8 cellular contexts compared by ENCODE assay signal in the genomic region with DNA sequence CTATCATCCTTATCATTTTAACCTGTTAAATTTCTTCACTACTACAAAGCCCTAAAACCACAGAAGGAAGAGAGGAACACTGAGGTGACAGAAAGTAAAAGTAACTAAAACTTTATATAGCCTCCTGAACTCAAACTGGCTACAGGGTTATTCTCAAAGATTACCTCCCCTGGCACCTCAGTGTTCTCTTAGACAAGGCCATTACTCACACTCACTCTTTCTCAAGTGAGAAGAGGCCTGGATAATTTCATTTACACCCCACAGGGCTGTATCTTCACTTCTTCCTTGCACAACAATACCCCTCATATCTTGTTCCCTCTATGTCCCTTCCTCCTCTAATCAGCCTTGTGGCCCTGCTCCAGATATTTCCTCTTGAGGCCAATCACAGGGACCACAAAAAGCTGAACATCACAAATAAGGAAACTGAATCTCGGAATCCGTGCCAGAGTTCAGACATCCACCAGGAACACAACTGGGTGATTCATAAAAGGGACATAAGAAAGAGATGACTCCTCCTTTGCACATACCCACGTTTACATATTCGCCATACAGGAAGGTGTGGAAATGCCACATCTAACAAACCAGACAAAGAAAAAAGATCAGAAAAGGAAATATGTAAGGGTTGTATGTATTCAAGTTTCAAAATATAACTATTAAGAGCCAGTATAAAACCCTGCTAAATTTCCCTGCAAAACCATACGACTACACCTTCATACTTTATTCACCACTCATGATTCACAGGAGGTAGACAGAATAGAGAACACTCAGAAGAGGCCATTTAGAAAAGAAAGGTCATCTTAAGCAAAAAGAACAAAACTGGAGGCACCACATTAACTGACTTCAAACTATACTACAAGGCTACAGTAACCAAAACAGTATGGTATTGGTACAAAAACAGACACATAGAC. TPM values are rescaled to one million over a fixed set of nuclear protein-coding genes. Genes with fewer than 3 reads are reported as not detected.
DNase-seq lines count a peak whose midpoint lies in the region; ATAC-seq, FAIRE-seq and TF ChIP-seq lines count a peak whose summit lies in the region.

No MANE protein-coding gene starts in this region.

- TF ChIP-seq CTCF in fibroblast of mammary gland (conservative IDR thresholded peaks at IDR 0.05; ENCODE audit: control insufficient read depth, insufficient read depth, low read depth, low read length): no peak

- no peak overlapping the region for H3K4me3 Mint-ChIP-seq in activated CD4-positive, alpha-beta T cell treated with anti-CD3 and anti-CD28 coated beads, Interleukin-2, amount 10 ng/mL, durations not matched to agents 7 days and 5 days

- H3K27me3 Mint-ChIP-seq in activated CD4-positive, alpha-beta T cell treated with anti-CD3 and anti-CD28 coated beads, Interleukin-2, amount 10 ng/mL, durations not matched to agents 7 days and 5 days: no peaks in the 10 kb centered on the region

- POLR2A ChIA-PET in activated CD4-positive, alpha-beta T cell treated with anti-CD3 and anti-CD28 coated beads, Interleukin-2, amount 10 ng/mL, durations not matched to agents 7 days and 5 days (lab: Charles Lee): no interaction called here

- CTCF ChIA-PET in activated CD4-positive, alpha-beta T cell treated with anti-CD3 and anti-CD28 coated beads, Interleukin-2, amount 10 ng/mL, durations not matched to agents 7 days and 5 days (lab: Charles Lee): interaction anchor here (2.2 to 8.7 kb wide), 2 partner anchors 16 to 78 kb away, joined by 7 to 52 read pairs; a partner anchor contains a TSS

- H3K36me3 Mint-ChIP-seq in activated CD4-positive, alpha-beta T cell treated with anti-CD3 and anti-CD28 coated beads, Interleukin-2, amount 10 ng/mL, durations not matched to agents 7 days and 5 days (ENCODE audit: low read depth): peaks cover 18% of the 10 kb centered on the region

- H3K4me3 ChIP-seq in fibroblast of mammary gland (ENCODE audit: control insufficient read depth, low read depth, low read length): no peak overlapping the region

- no peak for DNase-seq in activated CD4-positive, CD25-positive, alpha-beta regulatory T cell treated with anti-CD3 and anti-CD28 coated beads, Interleukin-2, amount 50 U/mL, for 72 hours
- DNase-seq in activated CD4-positive, alpha-beta T cell treated with anti-CD3 and anti-CD28 coated beads, Interleukin-2, amount 10 ng/mL, durations not matched to agents 7 days and 5 days: peak; percentile 45
- peak; percentile 83 for DNase-seq in fibroblast of mammary gland (ENCODE audit: low read depth)
- peak in 4 of 6 experiments; percentile 12 to 80 (median 75) for DNase-seq in stimulated activated naive CD4-positive, alpha-beta T cell (lab: John Stamatoyannopoulos, UW)
- no peak for DNase-seq in urothelium cell line (ENCODE audit: low spot score)
- DNase-seq in hepatic stellate cell (ENCODE audit: low spot score): no peak
- DNase-seq in NOMO-1 treated with DMSO at 0.1 percent for 48 hours (lab: John Stamatoyannopoulos, UW; ENCODE audit: unreplicated experiment): no peak

- H3K9me3 Mint-ChIP-seq in activated CD4-positive, alpha-beta T cell treated with anti-CD3 and anti-CD28 coated beads, Interleukin-2, amount 10 ng/mL, durations not matched to agents 7 days and 5 days: peaks cover 7% of the 10 kb centered on the region

- peak; percentile 72 to 76 for ATAC-seq in activated CD4-positive, CD25-positive, alpha-beta regulatory T cell treated with anti-CD3 and anti-CD28 coated beads, Interleukin-2, amount 50 U/mL, for 24 hours

- H3K4me1 Mint-ChIP-seq in activated CD4-positive, alpha-beta T cell treated with anti-CD3 and anti-CD28 coated beads, Interleukin-2, amount 10 ng/mL, durations not matched to agents 7 days and 5 days: peaks cover 21% of the 10 kb centered on the region

- no peak for FAIRE-seq in urothelium cell line (lab: Jason Lieb, UNC)

- H3K27ac Mint-ChIP-seq in activated CD4-positive, alpha-beta T cell treated with anti-CD3 and anti-CD28 coated beads, Interleukin-2, amount 10 ng/mL, durations not matched to agents 7 days and 5 days: no peak overlapping the region

RNA-seq across cellular contexts. Expression of a gene that starts 1.7 kb away (rescaled TPM):
- 10 to 100 TPM; 24.1 to 27.1 TPM for total RNA-seq in activated CD4-positive, alpha-beta T cell treated with anti-CD3 and anti-CD28 coated beads, Interleukin-2, amount 10 ng/mL, durations not matched to agents 7 days and 5 days

RNA-seq across cellular contexts. Expression of a gene that starts 16.6 kb away (rescaled TPM):
- 10 to 100 TPM; 26.0 to 31.8 TPM for total RNA-seq in activated CD4-positive, alpha-beta T cell treated with anti-CD3 and anti-CD28 coated beads, Interleukin-2, amount 10 ng/mL, durations not matched to agents 7 days and 5 days

Comparison
In these comparisons a context has a peak if more than half of its experiments do, and no peak if none do; other contexts are left out.
1. DNase-seq: peak in activated CD4-positive, alpha-beta T cell treated with anti-CD3 and anti-CD28 coated beads, Interleukin-2, amount 10 ng/mL, durations not matched to agents 7 days and 5 days (single experiment), fibroblast of mammary gland (single experiment) and stimulated activated naive CD4-positive, alpha-beta T cell (4 of 6); none in activated CD4-positive, CD25-positive, alpha-beta regulatory T cell treated with anti-CD3 and anti-CD28 coated beads, Interleukin-2, amount 50 U/mL, for 72 hours (single experiment), urothelium cell line (single experiment), hepatic stellate cell (single experiment) and NOMO-1 treated with DMSO at 0.1 percent for 48 hours (single experiment).